1 cellular context compared by ENCODE assay signal in the genomic region with DNA sequence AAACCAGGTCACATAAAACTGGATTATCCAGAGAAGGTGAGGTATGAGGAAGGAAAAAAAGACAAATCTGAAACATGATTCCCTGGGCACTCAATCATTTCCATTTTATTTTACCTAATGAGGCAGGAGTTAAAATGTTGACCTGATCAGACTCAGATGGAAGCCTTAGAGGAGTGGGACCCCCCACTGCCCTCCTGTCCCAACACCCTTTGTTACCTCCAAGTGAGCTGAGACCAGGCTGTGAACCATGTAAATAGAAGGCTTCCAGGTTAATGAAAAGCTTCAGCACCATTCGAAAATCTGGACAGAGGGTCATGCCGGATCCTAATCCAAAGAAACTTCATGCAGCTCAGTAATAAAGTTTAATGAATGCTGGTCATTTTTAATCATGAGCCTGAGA.
A peak's percentile ranks its signal among the peaks of the same experiment; 100 is the strongest.
TF ChIP-seq lines count a peak whose summit lies in the region.

No MANE protein-coding gene starts in this region.

TF ChIP-seq in HEK293, 187 proteins besides CTCF, POLR2A, EP300 and RAD21 (continued from another document):
- TF ChIP-seq, protein P1, sequence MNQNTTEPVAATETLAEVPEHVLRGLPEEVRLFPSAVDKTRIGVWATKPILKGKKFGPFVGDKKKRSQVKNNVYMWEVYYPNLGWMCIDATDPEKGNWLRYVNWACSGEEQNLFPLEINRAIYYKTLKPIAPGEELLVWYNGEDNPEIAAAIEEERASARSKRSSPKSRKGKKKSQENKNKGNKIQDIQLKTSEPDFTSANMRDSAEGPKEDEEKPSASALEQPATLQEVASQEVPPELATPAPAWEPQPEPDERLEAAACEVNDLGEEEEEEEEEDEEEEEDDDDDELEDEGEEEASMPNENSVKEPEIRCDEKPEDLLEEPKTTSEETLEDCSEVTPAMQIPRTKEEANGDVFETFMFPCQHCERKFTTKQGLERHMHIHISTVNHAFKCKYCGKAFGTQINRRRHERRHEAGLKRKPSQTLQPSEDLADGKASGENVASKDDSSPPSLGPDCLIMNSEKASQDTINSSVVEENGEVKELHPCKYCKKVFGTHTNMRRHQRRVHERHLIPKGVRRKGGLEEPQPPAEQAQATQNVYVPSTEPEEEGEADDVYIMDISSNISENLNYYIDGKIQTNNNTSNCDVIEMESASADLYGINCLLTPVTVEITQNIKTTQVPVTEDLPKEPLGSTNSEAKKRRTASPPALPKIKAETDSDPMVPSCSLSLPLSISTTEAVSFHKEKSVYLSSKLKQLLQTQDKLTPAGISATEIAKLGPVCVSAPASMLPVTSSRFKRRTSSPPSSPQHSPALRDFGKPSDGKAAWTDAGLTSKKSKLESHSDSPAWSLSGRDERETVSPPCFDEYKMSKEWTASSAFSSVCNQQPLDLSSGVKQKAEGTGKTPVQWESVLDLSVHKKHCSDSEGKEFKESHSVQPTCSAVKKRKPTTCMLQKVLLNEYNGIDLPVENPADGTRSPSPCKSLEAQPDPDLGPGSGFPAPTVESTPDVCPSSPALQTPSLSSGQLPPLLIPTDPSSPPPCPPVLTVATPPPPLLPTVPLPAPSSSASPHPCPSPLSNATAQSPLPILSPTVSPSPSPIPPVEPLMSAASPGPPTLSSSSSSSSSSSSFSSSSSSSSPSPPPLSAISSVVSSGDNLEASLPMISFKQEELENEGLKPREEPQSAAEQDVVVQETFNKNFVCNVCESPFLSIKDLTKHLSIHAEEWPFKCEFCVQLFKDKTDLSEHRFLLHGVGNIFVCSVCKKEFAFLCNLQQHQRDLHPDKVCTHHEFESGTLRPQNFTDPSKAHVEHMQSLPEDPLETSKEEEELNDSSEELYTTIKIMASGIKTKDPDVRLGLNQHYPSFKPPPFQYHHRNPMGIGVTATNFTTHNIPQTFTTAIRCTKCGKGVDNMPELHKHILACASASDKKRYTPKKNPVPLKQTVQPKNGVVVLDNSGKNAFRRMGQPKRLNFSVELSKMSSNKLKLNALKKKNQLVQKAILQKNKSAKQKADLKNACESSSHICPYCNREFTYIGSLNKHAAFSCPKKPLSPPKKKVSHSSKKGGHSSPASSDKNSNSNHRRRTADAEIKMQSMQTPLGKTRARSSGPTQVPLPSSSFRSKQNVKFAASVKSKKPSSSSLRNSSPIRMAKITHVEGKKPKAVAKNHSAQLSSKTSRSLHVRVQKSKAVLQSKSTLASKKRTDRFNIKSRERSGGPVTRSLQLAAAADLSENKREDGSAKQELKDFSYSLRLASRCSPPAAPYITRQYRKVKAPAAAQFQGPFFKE (tag by site-specific recombination; IDR thresholded peaks at IDR 0.05; ENCODE audit: borderline replicate concordance), result no peak
- 0 out of 2 replicates have a peak, but pooled peaks have one; percentile 21 for TF ChIP-seq ZIC2 (tag by site-specific recombination; IDR thresholded peaks at IDR 0.05)
